In the genomic region with DNA sequence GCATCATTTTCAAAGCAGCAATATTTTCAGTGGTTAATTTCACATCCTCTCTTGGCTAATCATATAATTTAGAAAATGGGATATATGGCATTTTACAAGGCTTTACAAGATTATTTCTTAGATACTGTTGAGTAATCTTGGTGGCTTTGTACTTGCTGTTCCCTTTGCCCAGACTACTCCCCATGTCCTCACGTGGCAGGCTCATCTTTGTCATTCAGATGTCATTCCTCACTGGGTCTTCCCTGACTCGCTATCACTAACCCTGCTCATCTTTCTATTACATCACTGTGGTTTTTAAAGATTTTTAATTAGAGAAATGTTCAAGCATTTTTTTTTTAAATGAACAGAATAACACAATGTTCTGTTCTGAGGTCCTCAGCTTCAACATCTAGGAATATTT, we compare ENCODE assay signal across 22 cellular contexts.
"Had no signal": no experiment of that assay in that cellular context is flagged by ENCODE, and none has a peak within 500 bp of the region (broad histone marks: within the 10 kb centered on the region; RNA-seq: fewer than 3 reads in every experiment).

No MANE protein-coding gene starts in this region.

- DNase-seq: dermis blood vessel endothelial cell; effector memory CD8-positive, alpha-beta T cell; erythroblast; esophagus squamous epithelium; foreskin melanocyte; hypothalamus; kidney; mucosa of descending colon; naive B cell; pancreas; stimulated activated CD4-positive, alpha-beta T cell treated with anti-CD3 and anti-CD28 coated beads, Interleukin-2, amount 100 ng/mL, for 24 hours; stimulated activated CD4-positive, alpha-beta T cell treated with anti-CD3 and anti-CD28 coated beads, Interleukin-4, amount 100 ng/mL, for 24 hours; stimulated activated naive CD4-positive, alpha-beta T cell treated with Interleukin-2 at 50 U/mL for 16 hours; stomach; thyroid gland; trophoblast cell had no signal

- H3K4me3 ChIP-seq: coronary artery, esophagus squamous epithelium, lung, mucosa of descending colon, pancreas, right atrium auricular region, stomach, thyroid gland, vagina had no signal

- H3K36me3 ChIP-seq: esophagus squamous epithelium, neutrophil, pancreas, right atrium auricular region, stomach, thyroid gland, vagina had no signal

- H3K9me3 ChIP-seq: esophagus squamous epithelium, mucosa of descending colon, neutrophil, pancreas, thyroid gland, vagina had no signal

- H3K4me1 ChIP-seq: esophagus squamous epithelium, pancreas, right atrium auricular region, stomach, thyroid gland, vagina had no signal

- FAIRE-seq: endometrium, kidney, pancreas had no signal

- H3K27me3 ChIP-seq: neutrophil, pancreas, right atrium auricular region, thyroid gland, vagina had no signal

- H3K27ac ChIP-seq: coronary artery, esophagus squamous epithelium, neutrophil, pancreas, right atrium auricular region, stomach, thyroid gland, vagina had no signal
